In genomic region chr17:50922739-50923405, GRCh38 we compare ENCODE assay signal across 21 cellular contexts. TPM values are rescaled to one million over a fixed set of nuclear protein-coding genes. Genes with fewer than 3 reads are reported as not detected.
A peak's percentile ranks its signal among the peaks of the same experiment; 100 is the strongest.
DNase-seq lines count a peak whose midpoint lies in the region; ATAC-seq, FAIRE-seq and TF ChIP-seq lines count a peak whose summit lies in the region.
"Had no signal": no experiment of that assay in that cellular context is flagged by ENCODE, and none has a peak within 500 bp of the region (broad histone marks: within the 10 kb centered on the region; RNA-seq: fewer than 3 reads in every experiment).

No MANE protein-coding gene starts in this region.

- H3K4me1 Mint-ChIP-seq in stimulated activated memory B cell treated with anti-CD40 and anti-IgM and Interleukin-4, amounts not matched to agents 10 μg/mL and 1 μg/mL and 100 μg/mL, for 72 hours, result peaks cover 22% of the 10 kb centered on the region

- no peaks in the 10 kb centered on the region for H3K36me3 Mint-ChIP-seq in stimulated activated memory B cell treated with anti-CD40 and anti-IgM and Interleukin-4, amounts not matched to agents 10 μg/mL and 1 μg/mL and 100 μg/mL, for 72 hours

- TF ChIP-seq RAD21 in IMR-90 (IDR thresholded peaks at IDR 0.05; ENCODE audit: low read length), result no peak

- H3K56ac ChIP-seq in IMR-90 (ENCODE audit: extremely low read depth, insufficient read depth, low read length), result no peak overlapping the region

- no peak overlapping the region for H3K4me3 ChIP-seq in IMR-90 (ENCODE audit: insufficient read depth, low read depth, low read length)
- no peak overlapping the region for H3K4me3 ChIP-seq in small intestine (ENCODE audit: low read depth in 1 of 2, low read length in 2 of 2)
- H3K4me3 ChIP-seq: gastroesophageal sphincter, K562, lower lobe of right lung, SJSA1, skin epidermis had no signal

- peaks cover 2% of the 10 kb centered on the region for H3K9me1 ChIP-seq in IMR-90 (ENCODE audit: insufficient read depth, low read length)

- no peak overlapping the region for H3K23ac ChIP-seq in IMR-90 (ENCODE audit: low read depth, low read length)

- intact Hi-C loops in IMR-90 (cut with micrococcal nuclease) (no loop called here), left colon (cut with DNase I, micrococcal nuclease) (no loop called here)

- H2BK120ac ChIP-seq in IMR-90 (ENCODE audit: low read depth, low read length), result no peak overlapping the region

- H2BK5ac ChIP-seq in IMR-90 (ENCODE audit: low read depth, low read length, poor library complexity, severe bottlenecking), result no peak overlapping the region

- H2AK5ac ChIP-seq in IMR-90 (ENCODE audit: low read depth, low read length), result 0 out of 2 replicates have a peak overlapping the region, but pooled peaks have one; percentile 1

- H3K27me3 ChIP-seq in IMR-90 (ENCODE audit: control insufficient read depth, insufficient read depth, low read length) (no peaks in the 10 kb centered on the region), small intestine (ENCODE audit: control insufficient read depth in 2 of 2, insufficient read depth in 2 of 2, low read length in 2 of 2) (no peaks in the 10 kb centered on the region)
- H3K27me3 ChIP-seq: gastroesophageal sphincter, SJSA1 had no signal

- H3K4me2 ChIP-seq in IMR-90 (ENCODE audit: low read depth, low read length), result no peak overlapping the region

- H3K9me3 Mint-ChIP-seq in stimulated activated memory B cell treated with anti-CD40 and anti-IgM and Interleukin-4, amounts not matched to agents 10 μg/mL and 1 μg/mL and 100 μg/mL, for 72 hours, result no peaks in the 10 kb centered on the region
- H3K9me3 Mint-ChIP-seq: activated CD4-positive, alpha-beta T cell treated with anti-CD3 and anti-CD28 coated beads, Interleukin-2, amount 10 ng/mL, durations not matched to agents 24 days and 14 days; activated T-cell treated with anti-CD3 and anti-CD28 coated beads, Interleukin-2, amount 50 U/mL, for 4 hours; endodermal cell had no signal

- H2BK20ac ChIP-seq in IMR-90 (ENCODE audit: low read depth, low read length), result no peak overlapping the region

- no peak overlapping the region for H4K91ac ChIP-seq in IMR-90 (ENCODE audit: insufficient read depth, low read depth, low read length)

- H3K27ac ChIP-seq in IMR-90 (ENCODE audit: insufficient read depth, low read length) (no peak overlapping the region), VCaP (peak overlapping the region; percentile 23; the same call in 1 of the 2 replicates), small intestine (ENCODE audit: low read depth in 1 of 2, low read length in 1 of 2) (peak overlapping the region; percentile 60 to 95)
- H3K27ac ChIP-seq: lower lobe of right lung, SJSA1, skin epidermis had no signal

- TF ChIP-seq CTCF in IMR-90 (conservative IDR thresholded peaks at IDR 0.05; ENCODE audit: low read depth, low read length) (no peak), VCaP (conservative IDR thresholded peaks at IDR 0.05) (no peak)

- no peak overlapping the region for H3K4ac ChIP-seq in IMR-90 (ENCODE audit: low read depth, low read length)

- CTCF ChIA-PET in IMR-90 (lab: Yijun Ruan, JAX), result interaction anchor here (0.9 kb wide), 1 partner anchor 11 kb away, joined by 4 read pairs; no protein-coding TSS in a partner anchor

- no peaks in the 10 kb centered on the region for H4K20me1 ChIP-seq in IMR-90 (ENCODE audit: insufficient read depth, low read length)

- no peaks in the 10 kb centered on the region for H3K79me1 ChIP-seq in IMR-90 (ENCODE audit: low read depth in 1 of 2, low read length in 2 of 2)

- no CpG with 5 or more reads among the region's 6 CpGs for WGBS in IMR-90 (ENCODE audit: extremely low coverage in 2 of 2, insufficient read length in 1 of 2), 2 experiments
- WGBS in small intestine, 3 donors, result 26 to 62% (median 38%) methylated on average over 6 of the region's 6 CpGs

- H3K4me3 Mint-ChIP-seq in stimulated activated memory B cell treated with anti-CD40 and anti-IgM and Interleukin-4, amounts not matched to agents 10 μg/mL and 1 μg/mL and 100 μg/mL, for 72 hours, result no peak overlapping the region
- H3K4me3 Mint-ChIP-seq: activated CD4-positive, alpha-beta T cell treated with anti-CD3 and anti-CD28 coated beads, Interleukin-2, amount 10 ng/mL, durations not matched to agents 24 days and 14 days; activated T-cell treated with anti-CD3 and anti-CD28 coated beads, Interleukin-2, amount 50 U/mL, for 4 hours; endodermal cell had no signal

- POLR2A ChIA-PET in IMR-90 (lab: Charles Lee; ENCODE audit: unreplicated experiment), result no interaction called here

- H3K27ac Mint-ChIP-seq in stimulated activated memory B cell treated with anti-CD40 and anti-IgM and Interleukin-4, amounts not matched to agents 10 μg/mL and 1 μg/mL and 100 μg/mL, for 72 hours, result no peak overlapping the region
- H3K27ac Mint-ChIP-seq: activated CD4-positive, alpha-beta T cell treated with anti-CD3 and anti-CD28 coated beads, Interleukin-2, amount 10 ng/mL, durations not matched to agents 24 days and 14 days; endodermal cell had no signal

- DNase-seq in IMR-90 (no peak), left colon (peak; percentile 72 to 89), small intestine (peak; percentile 98), NCI-H524 treated with DMSO at 0.1 percent for 48 hours (lab: John Stamatoyannopoulos, UW) (no peak)
- DNase-seq: activated CD4-positive, alpha-beta T cell treated with anti-CD3 and anti-CD28 coated beads, Interleukin-2, amount 10 ng/mL, durations not matched to agents 24 days and 14 days; activated T-cell treated with anti-CD3 and anti-CD28 coated beads, Interleukin-2, amount 50 U/mL, for 4 hours; endodermal cell; lower lobe of right lung; MM.1S; NCI-H1417 treated with DMSO at 0.1 percent for 48 hours; stimulated activated CD4-positive, alpha-beta T cell treated with anti-CD3 and anti-CD28 coated beads, Interleukin-1b, Interleukin-23, amount 100 ng/mL, for 48 hours; T-helper 2 cell had no signal

- no peak overlapping the region for H2BK15ac ChIP-seq in IMR-90 (ENCODE audit: low read depth, low read length)

- in situ Hi-C loops in IMR-90 (cut with MboI; ENCODE audit: low sequenced_read_pairs), result no loop called here

- no peaks in the 10 kb centered on the region for H3K9me3 ChIP-seq in IMR-90 (ENCODE audit: control insufficient read depth, insufficient read depth, low read length)
- no peaks in the 10 kb centered on the region for H3K9me3 ChIP-seq in small intestine (ENCODE audit: control insufficient read depth, low read depth)
- H3K9me3 ChIP-seq: gastroesophageal sphincter, lower lobe of right lung, SJSA1 had no signal

- peak overlapping the region in 1 of 2 experiments; percentile 60; a peak in 1 of 4 replicates for H4K8ac ChIP-seq in IMR-90 (ENCODE audit: low read depth in 2 of 2, low read length in 2 of 2)

- H3K14ac ChIP-seq in IMR-90 (replicated peaks; ENCODE audit: low read depth, low read length), result peak overlapping the region; percentile 52; the same call in 1 of the 2 replicates

- H3K27me3 Mint-ChIP-seq in stimulated activated memory B cell treated with anti-CD40 and anti-IgM and Interleukin-4, amounts not matched to agents 10 μg/mL and 1 μg/mL and 100 μg/mL, for 72 hours, result peaks cover 9% of the 10 kb centered on the region

- H3K18ac ChIP-seq in IMR-90 (ENCODE audit: low read depth, low read length), result no peak overlapping the region

- FAIRE-seq in small intestine (lab: Jason Lieb, UNC), result no peak
- FAIRE-seq: G401.6, islet of Langerhans, K562 had no signal

- dilution Hi-C loops in IMR-90 (cut with HindIII; ENCODE audit: low sequenced_read_pairs, unreplicated experiment), result no loop called here

- H3K4me1 ChIP-seq in IMR-90 (ENCODE audit: control insufficient read depth, insufficient read depth, low read length) (peaks cover 8% of the 10 kb centered on the region), small intestine (ENCODE audit: control insufficient read depth in 2 of 2, insufficient read depth in 1 of 2, low read depth in 1 of 2, low read length in 1 of 2) (peaks cover 10 to 13% of the 10 kb centered on the region in 2 donors)

- TF ChIP-seq POLR2A in IMR-90 (IDR thresholded peaks at IDR 0.05; ENCODE audit: low read depth, low read length), result no peak

- peak overlapping the region; percentile 25 for H2AK9ac ChIP-seq in IMR-90 (replicated peaks; ENCODE audit: low read depth, low read length, poor library complexity)

- H3K9ac ChIP-seq in IMR-90 (ENCODE audit: low read depth, low read length), result no peak overlapping the region

- BruUV-seq in IMR-90 (replicated peaks; lab: Mats Ljungman, UMichigan), result no TSS peak

- peak overlapping the region; percentile 63 for H2AFZ ChIP-seq in IMR-90 (replicated peaks; ENCODE audit: low read length, poor library complexity)

- H4K5ac ChIP-seq in IMR-90 (ENCODE audit: low read depth, low read length), result no peak overlapping the region

- ATAC-seq in IMR-90 (ENCODE audit: low read depth) (no peak), left colon (peak; percentile 67), HG03342 (IDR thresholded peaks at IDR 0.05; ENCODE audit: unreplicated experiment) (no peak)
- ATAC-seq in stimulated activated memory B cell treated with anti-CD40 and anti-IgM and Interleukin-4, amounts not matched to agents 10 μg/mL and 1 μg/mL and 100 μg/mL, for 72 hours, result no peak
- ATAC-seq: activated T-cell treated with anti-CD3 and anti-CD28 coated beads, Interleukin-2, amount 50 U/mL, for 4 hours; gastroesophageal sphincter; K562; lower lobe of right lung had no signal

- H3K36me3 ChIP-seq in IMR-90 (ENCODE audit: control insufficient read depth, insufficient read depth, low read length) (no peaks in the 10 kb centered on the region), small intestine (ENCODE audit: control insufficient read depth in 2 of 2, insufficient read depth in 2 of 2, low read length in 2 of 2) (no peaks in the 10 kb centered on the region)
- H3K36me3 ChIP-seq: gastroesophageal sphincter, lower lobe of right lung, SJSA1 had no signal

TF ChIP-seq in IMR-90, 13 proteins besides CTCF, POLR2A, EP300 and RAD21 (continues in another document):
- TF ChIP-seq SMC3 (IDR thresholded peaks at IDR 0.05; ENCODE audit: low read depth, low read length), result no peak
- TF ChIP-seq RFX5 (IDR thresholded peaks at IDR 0.05; ENCODE audit: low read depth, low read length), result no peak
- TF ChIP-seq CEBPB (IDR thresholded peaks at IDR 0.05; ENCODE audit: low read depth, low read length), result no peak
- TF ChIP-seq MAZ (IDR thresholded peaks at IDR 0.05; ENCODE audit: borderline replicate concordance, low read depth, low read length), result no peak

RNA-seq across cellular contexts. Expression of gene TOB1, which starts 56.7 kb away (rescaled TPM):
- total RNA-seq in IMR-90 (2012; rRNA removed) (4.3 and 6.1 TPM in 2 replicates), left colon (100 to 1,000 TPM; 138 to 175 TPM)
- polyA plus RNA-seq in IMR-90 (2012; rRNA removed) (9.0 and 9.2 TPM in 2 replicates), small intestine (10 to 100 TPM; 24.6 to 42.0 (median 34.4) TPM)
- polyA plus RNA-seq in IMR-90 (2012; cell fraction: cytosol; rRNA removed), result 8.7 and 11.5 TPM in 2 replicates
- 10.3 and 26.9 TPM in 2 replicates for polyA plus RNA-seq in IMR-90 (2012; cell fraction: nucleus; rRNA removed; ENCODE audit: low replicate concordance)

Comparison
In these comparisons a context has a peak if more than half of its experiments do, and no peak if none do; other contexts are left out.
1. DNase-seq: peak in left colon (2 of 2) and small intestine (single experiment); none in IMR-90 (single experiment) and NCI-H524 treated with DMSO at 0.1 percent for 48 hours (single experiment).
2. RNA of gene TOB1, which starts 56.7 kb away (total RNA-seq): 138 to 175 TPM in left colon; 4.3 to 6.1 TPM in IMR-90; every median in the first group is over 10 times any median in the second.